In genomic region chr10:127195571-127196226, GRCh38 we compare ENCODE assay signal across 11 cellular contexts. TPM values are rescaled to one million over a fixed set of nuclear protein-coding genes. Genes with fewer than 3 reads are reported as not detected.
DNase-seq lines count a peak whose midpoint lies in the region; ATAC-seq and TF ChIP-seq lines count a peak whose summit lies in the region.
"Had no signal": no experiment of that assay in that cellular context is flagged by ENCODE, and none has a peak within 500 bp of the region (broad histone marks: within the 10 kb centered on the region; RNA-seq: fewer than 3 reads in every experiment).

No MANE protein-coding gene starts in this region.

- intact Hi-C loops in Right ventricle myocardium inferior (cut with DNase I) = loop anchor here (5.0 kb wide), 1 partner anchor 43 kb away; no protein-coding TSS in a partner anchor
- intact Hi-C loops in cardiac septum (cut with DNase I) = no loop called here

- H3K36me3 ChIP-seq in fibroblast of lung (ENCODE audit: control insufficient read depth, insufficient read depth, low read length) = no peaks in the 10 kb centered on the region
- H3K36me3 ChIP-seq in muscle layer of colon (ENCODE audit: insufficient read depth, low read length) = no peaks in the 10 kb centered on the region
- H3K36me3 ChIP-seq in CD8-positive, alpha-beta memory T cell (ENCODE audit: insufficient read depth, low read length) = no peaks in the 10 kb centered on the region
- H3K36me3 ChIP-seq in SJCRH30 = no peaks in the 10 kb centered on the region

- H3K27me3 ChIP-seq in fibroblast of lung (ENCODE audit: control insufficient read depth, insufficient read depth, low read length) (no peaks in the 10 kb centered on the region), muscle layer of colon (ENCODE audit: control insufficient read depth in 1 of 2, insufficient read depth in 2 of 2, low read length in 2 of 2) (peaks cover 0 to 21% of the 10 kb centered on the region in 2 donors), SJCRH30 (no peaks in the 10 kb centered on the region)
- no peaks in the 10 kb centered on the region for H3K27me3 ChIP-seq in CD8-positive, alpha-beta memory T cell (ENCODE audit: insufficient read depth, low read length, poor library complexity, severe bottlenecking)

- H3K9ac ChIP-seq in fibroblast of lung (ENCODE audit: insufficient read depth, low read length) (no peak overlapping the region), muscle layer of colon (ENCODE audit: low read length) (no peak overlapping the region)

- no peaks in the 10 kb centered on the region for H3K4me1 Mint-ChIP-seq in CD8-positive, alpha-beta memory T cell
- H3K4me1 Mint-ChIP-seq: activated naive CD8-positive, alpha-beta T cell treated with anti-CD3 and anti-CD28 coated beads, Interleukin-2, amount 50 U/mL, for 24 hours had no signal

- no peak for TF ChIP-seq CTCF in fibroblast of lung (conservative IDR thresholded peaks at IDR 0.05 in 1 of 2, IDR thresholded peaks at IDR 0.05 in 1 of 2; ENCODE audit: low read depth in 1 of 2, low read length in 2 of 2)

- H3K27ac Mint-ChIP-seq in CD8-positive, alpha-beta memory T cell = no peak overlapping the region
- H3K27ac Mint-ChIP-seq: activated naive CD8-positive, alpha-beta T cell treated with anti-CD3 and anti-CD28 coated beads, Interleukin-2, amount 50 U/mL, for 24 hours had no signal

- peak; percentile 26 for ATAC-seq in Right ventricle myocardium inferior
- no peak for ATAC-seq in GM21515 (IDR thresholded peaks at IDR 0.05; ENCODE audit: unreplicated experiment)
- ATAC-seq: activated naive CD8-positive, alpha-beta T cell treated with anti-CD3 and anti-CD28 coated beads, Interleukin-2, amount 50 U/mL, for 24 hours had no signal

- no peaks in the 10 kb centered on the region for H3K4me1 ChIP-seq in fibroblast of lung (ENCODE audit: control insufficient read depth, extremely low read depth, insufficient read depth, low read length)
- H3K4me1 ChIP-seq in muscle layer of colon (ENCODE audit: insufficient read depth, low read length) = peaks cover 8% of the 10 kb centered on the region
- H3K4me1 ChIP-seq in CD8-positive, alpha-beta memory T cell (ENCODE audit: insufficient read depth, low read length) = no peaks in the 10 kb centered on the region
- peaks cover 7% of the 10 kb centered on the region for H3K4me1 ChIP-seq in SJCRH30

- CTCF ChIA-PET in CD8-positive, alpha-beta memory T cell (lab: Charles Lee) = no interaction called here

- H3K9me3 ChIP-seq in fibroblast of lung (ENCODE audit: control insufficient read depth, insufficient read depth, low read depth, low read length) (no peaks in the 10 kb centered on the region), muscle layer of colon (ENCODE audit: low read length) (no peaks in the 10 kb centered on the region), SJCRH30 (replicated peaks) (no peaks in the 10 kb centered on the region)
- H3K9me3 ChIP-seq in CD8-positive, alpha-beta memory T cell (ENCODE audit: low read length) = no peaks in the 10 kb centered on the region

- H3K27me3 Mint-ChIP-seq in CD8-positive, alpha-beta memory T cell = peaks cover 14 to 22% of the 10 kb centered on the region in 2 donors

- no peak overlapping the region for H2AFZ ChIP-seq in fibroblast of lung (ENCODE audit: low read length)

- no peaks in the 10 kb centered on the region for H4K20me1 ChIP-seq in fibroblast of lung (ENCODE audit: control insufficient read depth, extremely low read depth, insufficient read depth, low read length)

- no peaks in the 10 kb centered on the region for H3K79me2 ChIP-seq in fibroblast of lung (ENCODE audit: control insufficient read depth, insufficient read depth, low read length)

- H3K27ac ChIP-seq in fibroblast of lung (ENCODE audit: insufficient read depth, low read length) = no peak overlapping the region
- no peak overlapping the region for H3K27ac ChIP-seq in muscle layer of colon (ENCODE audit: low read depth, low read length)
- H3K27ac ChIP-seq in CD8-positive, alpha-beta memory T cell (ENCODE audit: low read depth, low read length) = no peak overlapping the region
- H3K27ac ChIP-seq in SJCRH30 = no peak overlapping the region
- H3K27ac ChIP-seq: C4-2B had no signal

- peaks cover 0 to 2% (median 0%) of the 10 kb centered on the region in 5 donors for H3K9me3 Mint-ChIP-seq in CD8-positive, alpha-beta memory T cell
- H3K9me3 Mint-ChIP-seq: activated naive CD8-positive, alpha-beta T cell treated with anti-CD3 and anti-CD28 coated beads, Interleukin-2, amount 50 U/mL, for 24 hours had no signal

- H3K4me2 ChIP-seq in fibroblast of lung (ENCODE audit: extremely low read depth, insufficient read depth, low read length) = peak overlapping the region; percentile 76

- peak overlapping the region; percentile 28 to 60 (median 44) for H3K4me3 ChIP-seq in fibroblast of lung (replicated peaks in 1 of 4; ENCODE audit: control extremely low read depth in 1 of 4, insufficient read depth in 1 of 4, low read depth in 3 of 4, low read length in 4 of 4)
- H3K4me3 ChIP-seq in muscle layer of colon (ENCODE audit: low read depth in 1 of 2, low read length in 2 of 2) = peak overlapping the region; percentile 18 to 24
- H3K4me3 ChIP-seq in CD8-positive, alpha-beta memory T cell (ENCODE audit: low read length) = no peak overlapping the region
- no peak overlapping the region for H3K4me3 ChIP-seq in SJCRH30

- H3K4me3 Mint-ChIP-seq in CD8-positive, alpha-beta memory T cell = no peak overlapping the region
- H3K4me3 Mint-ChIP-seq: activated naive CD8-positive, alpha-beta T cell treated with anti-CD3 and anti-CD28 coated beads, Interleukin-2, amount 50 U/mL, for 24 hours had no signal

- POLR2A ChIA-PET in CD8-positive, alpha-beta memory T cell (lab: Charles Lee) = no interaction called here

- H3K36me3 Mint-ChIP-seq in CD8-positive, alpha-beta memory T cell = no peaks in the 10 kb centered on the region

- DNase-seq in Right ventricle myocardium inferior (ENCODE audit: missing footprints) (no peak), cardiac septum (ENCODE audit: low spot score) (no peak), fibroblast of lung (ENCODE audit: low read depth in 2 of 2) (peak; percentile 11 to 41), SJCRH30 (no peak), SIG-M5 (lab: John Stamatoyannopoulos, UW) (no peak)
- no peak for DNase-seq in CD8-positive, alpha-beta memory T cell
- DNase-seq: activated naive CD8-positive, alpha-beta T cell treated with anti-CD3 and anti-CD28 coated beads, Interleukin-2, amount 50 U/mL, for 24 hours; SW 1271 had no signal

RNA-seq across cellular contexts. Expression of gene INSYN2A, which starts 0.7 kb away (rescaled TPM):
- total RNA-seq in Right ventricle myocardium inferior (not detected), cardiac septum (0.19 TPM), fibroblast of lung (0.51 and 0.66 TPM in 2 replicates)
- 0.05 and 0.34 TPM in 2 replicates for polyA plus RNA-seq in fibroblast of lung
- 0.08 and 0.37 TPM in 2 replicates for polyA plus RNA-seq in fibroblast of lung (2012)
- 0.08 TPM in 1 of 2 replicates, not detected in the other for polyA minus RNA-seq in fibroblast of lung (ENCODE audit: low replicate concordance)
- not detected for total RNA-seq in CD8-positive, alpha-beta memory T cell
- polyA plus RNA-seq in CD8-positive, alpha-beta memory T cell = not detected
- 0.12 TPM in 1 of 2 replicates, not detected in the other for total RNA-seq in SJCRH30 (2014; rRNA removed; shearing (Covaris generic))

Comparison
In these comparisons a context has a peak if more than half of its experiments do, and no peak if none do; other contexts are left out.
1. DNase-seq: peak in fibroblast of lung (2 of 2); none in Right ventricle myocardium inferior (single experiment), cardiac septum (single experiment), CD8-positive, alpha-beta memory T cell (0 of 5), SJCRH30 (0 of 2) and SIG-M5 (single experiment).
2. H3K4me3 ChIP-seq: peak in fibroblast of lung (4 of 4) and muscle layer of colon (2 of 2); none in CD8-positive, alpha-beta memory T cell (single experiment) and SJCRH30 (single experiment).